In genomic region chr15:101123222-101123910, GRCh38 we compare ENCODE assay signal across 17 cellular contexts.
DNase-seq lines count a peak whose midpoint lies in the region; ATAC-seq, FAIRE-seq and TF ChIP-seq lines count a peak whose summit lies in the region.
"Had no signal": no experiment of that assay in that cellular context is flagged by ENCODE, and none has a peak within 500 bp of the region (broad histone marks: within the 10 kb centered on the region; RNA-seq: fewer than 3 reads in every experiment).

No MANE protein-coding gene starts in this region.

- no peak overlapping the region for H3K9ac ChIP-seq in HepG2 (ENCODE audit: insufficient read depth, low read depth, low read length)

- DNase-seq in AG10803 (ENCODE audit: low read depth) (peak; percentile 89), amniotic epithelial cell (ENCODE audit: low read depth) (peak; percentile 91), left lung (peak; percentile 37 to 53), HepG2 (ENCODE audit: low spot score) (no peak), NCI-H2081 (lab: John Stamatoyannopoulos, UW) (no peak)
- no peak for DNase-seq in stimulated activated naive CD8-positive, alpha-beta T cell treated with anti-CD3 and anti-CD28 coated beads, Interleukin-15, amount 100 ng/mL, for 72 hours
- DNase-seq: activated CD4-positive, alpha-beta T cell treated with anti-CD3 and anti-CD28 coated beads for 48 hours; activated naive CD4-positive, alpha-beta T cell treated with anti-CD3 and anti-CD28 coated beads, Interleukin-2, amount 50 U/mL, for 16 hours; heart right ventricle; NCI-H1436; NCI-H524 treated with DMSO at 0.1 percent for 48 hours; SJCRH30; stimulated activated CD4-positive, alpha-beta T cell treated with anti-CD3 and anti-CD28 coated beads, Interleukin-2, amount 100 ng/mL, for 24 hours had no signal

- H3K27me3 ChIP-seq in left lung (no peaks in the 10 kb centered on the region), HepG2 (ENCODE audit: control insufficient read depth in 1 of 2, insufficient read depth in 2 of 2, low read length in 2 of 2) (peaks cover 4 to 36% of the 10 kb centered on the region in 2 experiments; a peak in 3 of 5 replicates)
- H3K27me3 ChIP-seq: heart right ventricle, SJCRH30 had no signal

- H3K9me3 Mint-ChIP-seq in stimulated activated naive CD8-positive, alpha-beta T cell treated with anti-CD3 and anti-CD28 coated beads, Interleukin-15, amount 100 ng/mL, for 72 hours: peaks cover 0 to 5% of the 10 kb centered on the region in 2 donors

- H3K27me3 Mint-ChIP-seq in stimulated activated naive CD8-positive, alpha-beta T cell treated with anti-CD3 and anti-CD28 coated beads, Interleukin-15, amount 100 ng/mL, for 72 hours: no peaks in the 10 kb centered on the region
- H3K27me3 Mint-ChIP-seq: stimulated activated memory B cell treated with anti-CD40 and anti-IgM and Interleukin-4, amounts not matched to agents 10 μg/mL and 1 μg/mL and 100 μg/mL, for 72 hours had no signal

- POLR2A ChIA-PET in HEK293 (lab: Yijun Ruan, JAX): no interaction called here
- POLR2A ChIA-PET in HepG2 (lab: Yijun Ruan, JAX): no interaction called here

- H3K4me3 ChIP-seq in AG10803 (ENCODE audit: low read length) (no peak overlapping the region), HEK293 (ENCODE audit: low read depth, low read length) (no peak overlapping the region), left lung (no peak overlapping the region), HepG2 (replicated peaks in 1 of 3; ENCODE audit: insufficient read depth in 1 of 3, low read depth in 2 of 3, low read length in 3 of 3) (no peak overlapping the region)
- H3K4me3 ChIP-seq: lung, SJCRH30 had no signal

- H3K9me3 ChIP-seq in HEK293 (ENCODE audit: control insufficient read depth, insufficient read depth, low read depth, low read length): no peaks in the 10 kb centered on the region
- H3K9me3 ChIP-seq in left lung: no peaks in the 10 kb centered on the region
- H3K9me3 ChIP-seq in HepG2 (ENCODE audit: low read length): no peaks in the 10 kb centered on the region
- H3K9me3 ChIP-seq: SJCRH30 had no signal

- FAIRE-seq in HepG2 (lab: Jason Lieb, UNC): no peak

- H3K27ac ChIP-seq in HEK293 (ENCODE audit: extremely low read depth, low read depth, low read length) (no peak overlapping the region), left lung (peak overlapping the region in 1 of 2 donors; percentile 76), HepG2 (ENCODE audit: extremely low read length, insufficient read depth, low read length) (no peak overlapping the region)
- H3K27ac ChIP-seq: SJCRH30 had no signal

- intact Hi-C loops in left lung (cut with DNase I) (no loop called here), HepG2 (cut with micrococcal nuclease; ENCODE audit: unreplicated experiment) (loop anchor here (10.0 kb wide), 1 partner anchor 131 kb away; the partner anchor contains the start of gene CHSY1)

- H3K79me2 ChIP-seq in HepG2 (ENCODE audit: insufficient read depth, low read length): no peaks in the 10 kb centered on the region

- no peak overlapping the region for H3K4me2 ChIP-seq in HepG2 (ENCODE audit: low read depth, low read length)

- H3K27ac Mint-ChIP-seq in stimulated activated naive CD8-positive, alpha-beta T cell treated with anti-CD3 and anti-CD28 coated beads, Interleukin-15, amount 100 ng/mL, for 72 hours: peak overlapping the region in 1 of 2 donors; percentile 95
- H3K27ac Mint-ChIP-seq: stimulated activated memory B cell treated with anti-CD40 and anti-IgM and Interleukin-4, amounts not matched to agents 10 μg/mL and 1 μg/mL and 100 μg/mL, for 72 hours had no signal

- TF ChIP-seq CTCF in AG10803 (conservative IDR thresholded peaks at IDR 0.05; ENCODE audit: low read length) (no peak), HEK293 (tag by site-specific recombination; IDR thresholded peaks at IDR 0.05) (no peak), left lung (IDR thresholded peaks at IDR 0.05) (no peak), HepG2 (CRISPR knock-in tag; IDR thresholded peaks at IDR 0.05) (no peak)

- H3K36me3 ChIP-seq in HEK293 (ENCODE audit: control insufficient read depth in 2 of 2, insufficient read depth in 1 of 2, low read length in 2 of 2) (no peaks in the 10 kb centered on the region), left lung (no peaks in the 10 kb centered on the region), HepG2 (replicated peaks in 1 of 2; ENCODE audit: control insufficient read depth in 1 of 2, insufficient read depth in 2 of 2, low read length in 2 of 2) (no peaks in the 10 kb centered on the region)
- H3K36me3 ChIP-seq: heart right ventricle, SJCRH30 had no signal

- no TSS peak for BruUV-seq in HepG2 (replicated peaks; lab: Mats Ljungman, UMichigan)

- TF ChIP-seq EP300 in HepG2 (IDR thresholded peaks at IDR 0.05; ENCODE audit: low read depth in 2 of 2, low read length in 2 of 2): no peak
- no peak for TF ChIP-seq EP300 in HepG2 (CRISPR knock-in tag; IDR thresholded peaks at IDR 0.05; ENCODE audit: borderline replicate concordance)

- no peak for ATAC-seq in left lung
- ATAC-seq in HepG2: no peak
- no peak for ATAC-seq in stimulated activated naive CD8-positive, alpha-beta T cell treated with anti-CD3 and anti-CD28 coated beads, Interleukin-15, amount 100 ng/mL, for 72 hours
- no peak for ATAC-seq in GM21515 (IDR thresholded peaks at IDR 0.05; ENCODE audit: unreplicated experiment)
- ATAC-seq: heart right ventricle; stimulated activated memory B cell treated with anti-CD40 and anti-IgM and Interleukin-4, amounts not matched to agents 10 μg/mL and 1 μg/mL and 100 μg/mL, for 72 hours had no signal

- no peak for TF ChIP-seq RAD21 in HepG2 (CRISPR knock-in tag; IDR thresholded peaks at IDR 0.05)

- WGBS in HepG2 (ENCODE audit: low lambda C conversion rate): 54% methylated on average over 6 of the region's 6 CpGs

- H3K4me3 Mint-ChIP-seq in stimulated activated naive CD8-positive, alpha-beta T cell treated with anti-CD3 and anti-CD28 coated beads, Interleukin-15, amount 100 ng/mL, for 72 hours: no peak overlapping the region
- H3K4me3 Mint-ChIP-seq: stimulated activated memory B cell treated with anti-CD40 and anti-IgM and Interleukin-4, amounts not matched to agents 10 μg/mL and 1 μg/mL and 100 μg/mL, for 72 hours had no signal

- peaks cover 76% of the 10 kb centered on the region for H3K4me1 Mint-ChIP-seq in stimulated activated naive CD8-positive, alpha-beta T cell treated with anti-CD3 and anti-CD28 coated beads, Interleukin-15, amount 100 ng/mL, for 72 hours

- no peak for TF ChIP-seq POLR2A in HepG2 (IDR thresholded peaks at IDR 0.05; ENCODE audit: insufficient read depth in 1 of 2, low read depth in 2 of 2, low read length in 2 of 2)

- CTCF ChIA-PET in HEK293 (lab: Yijun Ruan, JAX): no interaction called here
- CTCF ChIA-PET in HepG2 (lab: Yijun Ruan, JAX; ENCODE audit: low intra/inter-chr PET ratio, low total read pairs): no interaction called here

- peaks cover 14% of the 10 kb centered on the region for H3K4me1 ChIP-seq in HEK293 (ENCODE audit: control insufficient read depth, insufficient read depth, low read length)
- H3K4me1 ChIP-seq in left lung: peaks cover 19 to 71% of the 10 kb centered on the region in 2 donors
- H3K4me1 ChIP-seq in HepG2 (ENCODE audit: insufficient read depth, low read length): peaks cover 60% of the 10 kb centered on the region

- in situ Hi-C loops in HepG2 (cut with HindIII; ENCODE audit: extremely low pct_ligation_motif_present, low pct_unique_long_range_greater_than_20kb): no loop called here

- H2AFZ ChIP-seq in HepG2 (ENCODE audit: low read length): no peak overlapping the region

- no peaks in the 10 kb centered on the region for H4K20me1 ChIP-seq in HepG2 (ENCODE audit: insufficient read depth, low read length)

TF ChIP-seq in HEK293, 187 proteins besides CTCF, POLR2A, EP300 and RAD21:
- TF ChIP-seq ZNF473 (tag by site-specific recombination; IDR thresholded peaks at IDR 0.05): no peak
- TF ChIP-seq ZNF623 (tag by site-specific recombination; IDR thresholded peaks at IDR 0.05): peak; percentile 97

TF ChIP-seq in HepG2, 621 proteins besides CTCF, POLR2A, EP300 and RAD21:
- no peak for TF ChIP-seq RFX1 (IDR thresholded peaks at IDR 0.05)
- TF ChIP-seq, protein P1, sequence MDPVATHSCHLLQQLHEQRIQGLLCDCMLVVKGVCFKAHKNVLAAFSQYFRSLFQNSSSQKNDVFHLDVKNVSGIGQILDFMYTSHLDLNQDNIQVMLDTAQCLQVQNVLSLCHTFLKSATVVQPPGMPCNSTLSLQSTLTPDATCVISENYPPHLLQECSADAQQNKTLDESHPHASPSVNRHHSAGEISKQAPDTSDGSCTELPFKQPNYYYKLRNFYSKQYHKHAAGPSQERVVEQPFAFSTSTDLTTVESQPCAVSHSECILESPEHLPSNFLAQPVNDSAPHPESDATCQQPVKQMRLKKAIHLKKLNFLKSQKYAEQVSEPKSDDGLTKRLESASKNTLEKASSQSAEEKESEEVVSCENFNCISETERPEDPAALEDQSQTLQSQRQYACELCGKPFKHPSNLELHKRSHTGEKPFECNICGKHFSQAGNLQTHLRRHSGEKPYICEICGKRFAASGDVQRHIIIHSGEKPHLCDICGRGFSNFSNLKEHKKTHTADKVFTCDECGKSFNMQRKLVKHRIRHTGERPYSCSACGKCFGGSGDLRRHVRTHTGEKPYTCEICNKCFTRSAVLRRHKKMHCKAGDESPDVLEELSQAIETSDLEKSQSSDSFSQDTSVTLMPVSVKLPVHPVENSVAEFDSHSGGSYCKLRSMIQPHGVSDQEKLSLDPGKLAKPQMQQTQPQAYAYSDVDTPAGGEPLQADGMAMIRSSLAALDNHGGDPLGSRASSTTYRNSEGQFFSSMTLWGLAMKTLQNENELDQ (CRISPR knock-in tag; IDR thresholded peaks at IDR 0.05; ENCODE audit: borderline replicate concordance): no peak
- TF ChIP-seq, protein P2, sequence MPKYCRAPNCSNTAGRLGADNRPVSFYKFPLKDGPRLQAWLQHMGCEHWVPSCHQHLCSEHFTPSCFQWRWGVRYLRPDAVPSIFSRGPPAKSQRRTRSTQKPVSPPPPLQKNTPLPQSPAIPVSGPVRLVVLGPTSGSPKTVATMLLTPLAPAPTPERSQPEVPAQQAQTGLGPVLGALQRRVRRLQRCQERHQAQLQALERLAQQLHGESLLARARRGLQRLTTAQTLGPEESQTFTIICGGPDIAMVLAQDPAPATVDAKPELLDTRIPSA (CRISPR knock-in tag; IDR thresholded peaks at IDR 0.05; ENCODE audit: borderline replicate concordance): no peak
- TF ChIP-seq ZNF614 (CRISPR knock-in tag; IDR thresholded peaks at IDR 0.05; ENCODE audit: borderline replicate concordance): no peak

Comparison
In these comparisons a context has a peak if more than half of its experiments do, and no peak if none do; other contexts are left out.
1. DNase-seq: peak in AG10803 (single experiment), amniotic epithelial cell (single experiment) and left lung (2 of 2); none in HepG2 (single experiment), NCI-H2081 (0 of 2) and stimulated activated naive CD8-positive, alpha-beta T cell treated with anti-CD3 and anti-CD28 coated beads, Interleukin-15, amount 100 ng/mL, for 72 hours (0 of 2).